7 cellular contexts compared by ENCODE assay signal in the genomic region with DNA sequence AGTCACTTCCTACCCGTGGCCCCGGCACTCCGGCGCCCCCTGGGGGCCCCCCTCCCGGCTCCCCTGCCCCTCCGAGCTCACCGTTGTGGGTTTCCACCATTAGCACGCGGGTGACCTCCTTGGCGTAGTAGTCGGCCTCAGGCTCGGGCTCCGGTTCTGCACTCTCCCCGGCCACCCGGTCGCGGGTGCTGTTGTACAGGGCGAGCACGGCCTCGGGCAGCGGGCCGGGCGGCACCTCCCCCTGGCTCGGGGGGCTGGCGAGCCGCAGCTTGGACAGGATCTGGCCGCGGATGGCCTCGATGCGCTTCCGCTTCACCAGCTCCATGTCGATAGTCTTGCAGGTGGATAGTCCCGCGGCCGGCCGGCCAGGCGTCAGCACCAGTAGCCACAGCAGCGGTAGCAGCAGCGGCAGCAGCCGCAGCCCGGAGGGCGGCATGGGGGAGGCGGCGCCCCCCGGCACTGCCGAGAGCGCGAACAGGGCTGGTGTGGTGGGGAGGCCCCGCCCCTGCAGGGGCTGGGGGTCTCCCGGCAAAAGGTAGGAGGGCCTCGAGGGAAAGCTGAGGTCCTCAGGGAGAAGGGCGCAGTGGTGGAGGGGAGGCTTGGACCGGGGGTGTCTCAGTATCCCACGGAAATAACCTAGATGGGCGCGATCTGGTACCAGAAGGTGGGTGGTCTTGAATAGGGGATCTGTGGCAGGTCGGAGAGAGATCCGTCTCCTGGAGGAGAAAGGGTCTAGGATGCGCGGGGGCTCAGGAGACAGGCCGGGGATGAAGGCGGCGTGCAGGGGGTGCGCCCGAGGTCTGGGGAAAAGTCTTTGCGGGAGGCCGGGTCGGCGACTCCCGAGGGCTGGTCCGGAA. TPM values are rescaled to one million over a fixed set of nuclear protein-coding genes. Genes with fewer than 3 reads are reported as not detected.
DNase-seq lines count a peak whose midpoint lies in the region; TF ChIP-seq lines count a peak whose summit lies in the region.

No MANE protein-coding gene starts in this region.

- H3K36me3 Mint-ChIP-seq in activated CD4-positive, alpha-beta memory T cell treated with anti-CD3 and anti-CD28 coated beads, Interleukin-2, amount 10 ng/mL, durations not matched to agents 7 days and 5 days (ENCODE audit: low read depth): peaks cover 44% of the 10 kb centered on the region

- H3K9me3 ChIP-seq in endocrine pancreas (ENCODE audit: control insufficient read depth, low read length): no peaks in the 10 kb centered on the region

- DNase-seq in NCI-H1930 (lab: John Stamatoyannopoulos, UW) (peak; percentile 60 to 75), midbrain (lab: John Stamatoyannopoulos, UW) (peak; percentile 12), OCI-M2 (lab: John Stamatoyannopoulos, UW; ENCODE audit: unreplicated experiment) (no peak)
- peak; percentile 80 for DNase-seq in activated CD4-positive, alpha-beta memory T cell treated with anti-CD3 and anti-CD28 coated beads, Interleukin-2, amount 10 ng/mL, durations not matched to agents 7 days and 5 days
- DNase-seq in stimulated activated CD8-positive, alpha-beta memory T cell treated with anti-CD3 and anti-CD28 coated beads, Interleukin-4, amount 100 ng/mL, for 4 hours (ENCODE audit: low read depth in 2 of 2, low spot score in 1 of 2): peak; percentile 46 to 68

- peak overlapping the region; percentile 90 for H3K27ac Mint-ChIP-seq in activated CD4-positive, alpha-beta memory T cell treated with anti-CD3 and anti-CD28 coated beads, Interleukin-2, amount 10 ng/mL, durations not matched to agents 7 days and 5 days

- peak; percentile 46 for TF ChIP-seq POLR2A in GM15510 (IDR thresholded peaks at IDR 0.05; ENCODE audit: borderline replicate concordance, extremely low read depth, insufficient read length)

- CTCF ChIA-PET in activated CD4-positive, alpha-beta memory T cell treated with anti-CD3 and anti-CD28 coated beads, Interleukin-2, amount 10 ng/mL, durations not matched to agents 7 days and 5 days (lab: Charles Lee): interaction anchor here (0.6 to 6.9 kb wide), 16 partner anchors 11 to 194 kb away, joined by 3 to 81 read pairs (median 4); a partner anchor contains a TSS

- no peak overlapping the region for H3K4me3 ChIP-seq in endocrine pancreas (ENCODE audit: control insufficient read depth, insufficient read depth, low read length)

- peak overlapping the region; percentile 97 for H3K4me3 Mint-ChIP-seq in activated CD4-positive, alpha-beta memory T cell treated with anti-CD3 and anti-CD28 coated beads, Interleukin-2, amount 10 ng/mL, durations not matched to agents 7 days and 5 days

- no peaks in the 10 kb centered on the region for H3K36me3 ChIP-seq in endocrine pancreas (ENCODE audit: control insufficient read depth, insufficient read depth, low read length)

- H3K4me1 Mint-ChIP-seq in activated CD4-positive, alpha-beta memory T cell treated with anti-CD3 and anti-CD28 coated beads, Interleukin-2, amount 10 ng/mL, durations not matched to agents 7 days and 5 days: peaks cover 61% of the 10 kb centered on the region

- H3K9me3 Mint-ChIP-seq in activated CD4-positive, alpha-beta memory T cell treated with anti-CD3 and anti-CD28 coated beads, Interleukin-2, amount 10 ng/mL, durations not matched to agents 7 days and 5 days: peaks cover 3% of the 10 kb centered on the region

- POLR2A ChIA-PET in activated CD4-positive, alpha-beta memory T cell treated with anti-CD3 and anti-CD28 coated beads, Interleukin-2, amount 10 ng/mL, durations not matched to agents 7 days and 5 days (lab: Charles Lee): interaction anchor here (0.8 to 11.5 kb wide), 17 partner anchors 9 to 863 kb away, joined by 3 to 173 read pairs (median 5); a partner anchor contains a TSS

- H3K27me3 ChIP-seq in endocrine pancreas (ENCODE audit: control insufficient read depth, insufficient read depth, low read length): no peaks in the 10 kb centered on the region

- no peaks in the 10 kb centered on the region for H3K27me3 Mint-ChIP-seq in activated CD4-positive, alpha-beta memory T cell treated with anti-CD3 and anti-CD28 coated beads, Interleukin-2, amount 10 ng/mL, durations not matched to agents 7 days and 5 days

- peak overlapping the region; percentile 60 for H3K9ac ChIP-seq in endocrine pancreas (ENCODE audit: control insufficient read depth, insufficient read depth, low read length)

- no peaks in the 10 kb centered on the region for H3K4me1 ChIP-seq in endocrine pancreas (ENCODE audit: control insufficient read depth, insufficient read depth, low read length)

RNA-seq across cellular contexts. Expression of a gene that starts 0.9 kb away (rescaled TPM):
- total RNA-seq in activated CD4-positive, alpha-beta memory T cell treated with anti-CD3 and anti-CD28 coated beads, Interleukin-2, amount 10 ng/mL, durations not matched to agents 7 days and 5 days: 100 to 1,000 TPM; 236 to 247 TPM

RNA-seq across cellular contexts. Expression of a gene that starts 11.1 kb away (rescaled TPM):
- 10 to 100 TPM; 10.8 to 11.2 TPM for total RNA-seq in activated CD4-positive, alpha-beta memory T cell treated with anti-CD3 and anti-CD28 coated beads, Interleukin-2, amount 10 ng/mL, durations not matched to agents 7 days and 5 days

RNA-seq across cellular contexts. Expression of a gene that starts 23.5 kb away (rescaled TPM):
- total RNA-seq in activated CD4-positive, alpha-beta memory T cell treated with anti-CD3 and anti-CD28 coated beads, Interleukin-2, amount 10 ng/mL, durations not matched to agents 7 days and 5 days: 1 to 10 TPM; 8.0 to 9.6 TPM

RNA-seq across cellular contexts. Expression of a gene that starts 42.9 kb away (rescaled TPM):
- 10 to 100 TPM; 43.0 to 43.4 TPM for total RNA-seq in activated CD4-positive, alpha-beta memory T cell treated with anti-CD3 and anti-CD28 coated beads, Interleukin-2, amount 10 ng/mL, durations not matched to agents 7 days and 5 days

RNA-seq across cellular contexts. Expression of a gene that starts 44.3 kb away (rescaled TPM):
- total RNA-seq in activated CD4-positive, alpha-beta memory T cell treated with anti-CD3 and anti-CD28 coated beads, Interleukin-2, amount 10 ng/mL, durations not matched to agents 7 days and 5 days: 10 to 100 TPM; 18.8 to 25.2 TPM
